ENCODE assay signal across 15 cellular contexts in the genomic region with DNA sequence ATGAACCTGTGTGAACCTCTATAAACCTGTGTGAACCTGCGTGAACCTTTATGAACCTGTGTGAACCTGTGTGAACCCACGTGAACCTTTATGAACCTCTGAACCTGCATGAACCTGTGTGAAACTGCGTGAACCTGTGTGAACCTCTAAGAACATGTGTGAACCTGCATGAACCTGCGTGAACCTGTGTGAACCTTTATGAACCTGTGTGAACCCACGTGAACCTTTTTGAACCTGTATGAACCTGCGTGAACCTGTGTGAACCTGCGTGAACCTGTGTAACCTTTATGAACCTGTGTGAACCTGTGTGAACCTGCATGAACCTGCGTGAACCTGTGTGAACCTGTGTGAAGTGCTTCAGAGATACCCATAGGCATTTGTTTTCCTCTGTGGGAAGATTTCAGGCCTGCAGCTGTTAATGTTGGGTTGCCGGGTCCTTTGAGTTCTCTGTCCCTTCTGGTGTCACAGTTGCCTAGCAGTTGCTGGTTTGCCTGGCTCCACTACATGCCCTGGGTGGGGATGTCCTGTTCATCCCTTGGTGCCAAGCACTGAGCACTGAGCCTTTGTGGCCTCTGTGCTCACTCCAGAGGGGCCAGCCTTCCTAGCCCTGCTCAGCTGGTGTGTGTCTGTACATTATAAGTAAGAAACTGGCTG.
DNase-seq lines count a peak whose midpoint lies in the region; ATAC-seq, FAIRE-seq and TF ChIP-seq lines count a peak whose summit lies in the region.
"Had no signal": no experiment of that assay in that cellular context is flagged by ENCODE, and none has a peak within 500 bp of the region (broad histone marks: within the 10 kb centered on the region; RNA-seq: fewer than 3 reads in every experiment).

No MANE protein-coding gene starts in this region.

- H4K91ac ChIP-seq in H1 (replicated peaks; ENCODE audit: insufficient read length, low read length), result no peak overlapping the region

- TF ChIP-seq CTCF in Panc1 (IDR thresholded peaks at IDR 0.05) (no peak), H1 (IDR thresholded peaks at IDR 0.05; ENCODE audit: control extremely low read depth in 1 of 3, insufficient read depth in 1 of 3, low read depth in 1 of 3, low read length in 3 of 3) (no peak), nephron progenitor cell (IDR thresholded peaks at IDR 0.05) (no peak), BE2C (IDR thresholded peaks at IDR 0.05; ENCODE audit: low read depth, low read length) (no peak)

- H2BK5ac ChIP-seq in H1 (ENCODE audit: low read depth, low read length), result peak overlapping the region; percentile 24; the same call in 1 of the 2 replicates

- no peak overlapping the region for H2BK15ac ChIP-seq in H1 (ENCODE audit: low read length)

- ATAC-seq in Panc1, result no peak
- ATAC-seq in GM18858 (IDR thresholded peaks at IDR 0.05; ENCODE audit: unreplicated experiment), result no peak

- H3K4me1 Mint-ChIP-seq in nephron progenitor cell, result no peaks in the 10 kb centered on the region
- H3K4me1 Mint-ChIP-seq: CD8-positive, alpha-beta memory T cell; IgD-negative memory B cell had no signal

- no peak overlapping the region for H2BK120ac ChIP-seq in H1 (replicated peaks; ENCODE audit: low read depth, low read length)

- H3K27me3 ChIP-seq in Panc1 (ENCODE audit: control insufficient read depth, insufficient read depth, low read length), result no peaks in the 10 kb centered on the region
- H3K27me3 ChIP-seq in H1 (replicated peaks in 1 of 4; ENCODE audit: control insufficient read depth in 3 of 4, extremely low read depth in 1 of 4, insufficient read depth in 3 of 4, low read length in 3 of 4), result no peaks in the 10 kb centered on the region
- H3K27me3 ChIP-seq in BE2C, result no peaks in the 10 kb centered on the region
- H3K27me3 ChIP-seq: BLaER1 had no signal

- POLR2A ChIA-PET in Panc1 (lab: Charles Lee), result no interaction called here
- POLR2A ChIA-PET in H1 (lab: Charles Lee; ENCODE audit: partially characterized antibody), result no interaction called here

- intact Hi-C loops in Panc1 (cut with micrococcal nuclease; ENCODE audit: unreplicated experiment), result no loop called here

- CTCF ChIA-PET in Panc1 (lab: Charles Lee) (no interaction called here), H1 (lab: Charles Lee; ENCODE audit: partially characterized antibody) (no interaction called here)

- in situ Hi-C loops in Panc1 (cut with HindIII; ENCODE audit: low pct_unique_long_range_greater_than_20kb, low sequenced_read_pairs), result no loop called here

- no peaks in the 10 kb centered on the region; the same call in 1 of the 2 replicates for H3K36me3 ChIP-seq in Panc1 (ENCODE audit: control insufficient read depth, insufficient read depth, low read length)
- peaks cover 0 to 24% (median 12%) of the 10 kb centered on the region in 4 experiments; a peak in 7 of 8 replicates for H3K36me3 ChIP-seq in H1 (ENCODE audit: control insufficient read depth in 2 of 4, insufficient read depth in 4 of 4, low read length in 3 of 4)
- no peaks in the 10 kb centered on the region for H3K36me3 ChIP-seq in BE2C
- H3K36me3 ChIP-seq: BLaER1 had no signal

- no peaks in the 10 kb centered on the region for H3K9me3 Mint-ChIP-seq in nephron progenitor cell
- H3K9me3 Mint-ChIP-seq: HFFc6 had no signal

- H3K79me2 ChIP-seq in H1 (ENCODE audit: control insufficient read depth in 1 of 2, insufficient read depth in 2 of 2, low read length in 2 of 2), result no peaks in the 10 kb centered on the region; a peak in 1 of 4 replicates

- DNase-seq in DMS53 (lab: John Stamatoyannopoulos, UW) (peak; percentile 5), DMS53 treated with DMSO at 0.1 percent for 48 hours (lab: John Stamatoyannopoulos, UW; ENCODE audit: unreplicated experiment) (no peak), Panc1 (ENCODE audit: low read depth, low spot score) (no peak), H1 (ENCODE audit: low read depth in 1 of 2, low spot score in 2 of 2) (no peak), nephron progenitor cell (no peak), islet precursor cell (no peak), BE2C (no peak)
- DNase-seq: Caco-2; CD8-positive, alpha-beta memory T cell; H7; HFFc6 had no signal

- H4K8ac ChIP-seq in H1 (ENCODE audit: extremely low read depth, insufficient read depth, low read length), result no peak overlapping the region; the same call in 1 of the 2 replicates

- H3K27me3 Mint-ChIP-seq in nephron progenitor cell (ENCODE audit: low read depth, poor library complexity), result no peaks in the 10 kb centered on the region
- H3K27me3 Mint-ChIP-seq: CD8-positive, alpha-beta memory T cell; IgD-negative memory B cell had no signal

- H3K36me3 Mint-ChIP-seq in nephron progenitor cell (ENCODE audit: low read depth), result peaks cover 62% of the 10 kb centered on the region
- H3K36me3 Mint-ChIP-seq: CD8-positive, alpha-beta memory T cell; IgD-negative memory B cell had no signal

- H2AK5ac ChIP-seq in H1 (ENCODE audit: low read depth, low read length), result no peak overlapping the region

- H2BK12ac ChIP-seq in H1 (ENCODE audit: low read depth, low read length), result no peak overlapping the region

- H3K9me3 ChIP-seq in Panc1 (ENCODE audit: control insufficient read depth, insufficient read depth, low read depth, low read length), result no peaks in the 10 kb centered on the region
- no peaks in the 10 kb centered on the region for H3K9me3 ChIP-seq in H1 (ENCODE audit: insufficient read depth in 2 of 2, low read depth in 1 of 2, low read length in 1 of 2)
- H3K9me3 ChIP-seq in BE2C, result no peaks in the 10 kb centered on the region
- H3K9me3 ChIP-seq: Caco-2 had no signal

- H3K4me2 ChIP-seq in H1 (ENCODE audit: insufficient read depth in 1 of 2, low read depth in 2 of 2, low read length in 2 of 2), result no peak overlapping the region
- H3K4me2 ChIP-seq: BLaER1 had no signal

- FAIRE-seq in H1 (lab: Jason Lieb, UNC), result no peak

- H3K9ac ChIP-seq in H1 (replicated peaks in 1 of 4; ENCODE audit: extremely low read depth in 1 of 4, low read depth in 3 of 4, low read length in 3 of 4), result no peak overlapping the region
- H3K9ac ChIP-seq: BLaER1 had no signal

- H3K14ac ChIP-seq in H1 (ENCODE audit: insufficient read length), result no peak overlapping the region

- TF ChIP-seq EP300 in H1 (IDR thresholded peaks at IDR 0.05; ENCODE audit: borderline replicate concordance in 1 of 2, low read depth in 2 of 2, low read length in 2 of 2), result no peak

- no peak overlapping the region for H3K18ac ChIP-seq in H1 (ENCODE audit: extremely low read depth, low read length)

- H3K4ac ChIP-seq in H1 (replicated peaks; ENCODE audit: insufficient read length, low read depth, low read length), result no peak overlapping the region

- H3K27ac ChIP-seq in Panc1 (ENCODE audit: low read length) (no peak overlapping the region), H1 (ENCODE audit: low read depth, low read length) (no peak overlapping the region)
- H3K27ac ChIP-seq: 22Rv1, BLaER1 had no signal

- H3K4me1 ChIP-seq in Panc1 (ENCODE audit: control insufficient read depth, insufficient read depth, low read length) (no peaks in the 10 kb centered on the region), H1 (replicated peaks in 1 of 4; ENCODE audit: control insufficient read depth in 3 of 4, insufficient read depth in 4 of 4, low read length in 3 of 4) (0 out of 7 replicates have a peak, but pooled peaks cover 0 to 2% (median 0%) of the 10 kb centered on the region in 4 experiments), BE2C (no peaks in the 10 kb centered on the region)
- H3K4me1 ChIP-seq: BLaER1, Caco-2 had no signal

- no peak overlapping the region for H3K4me3 Mint-ChIP-seq in nephron progenitor cell
- H3K4me3 Mint-ChIP-seq: CD8-positive, alpha-beta memory T cell; HFFc6; IgD-negative memory B cell had no signal

- TF ChIP-seq POLR2A in H1 (IDR thresholded peaks at IDR 0.05; ENCODE audit: control extremely low read depth in 1 of 2, low read depth in 2 of 2, low read length in 2 of 2), result no peak

- no peak overlapping the region for H2BK20ac ChIP-seq in H1 (ENCODE audit: low read length)

- H3K27ac Mint-ChIP-seq in nephron progenitor cell, result peak overlapping the region; percentile 42
- H3K27ac Mint-ChIP-seq: CD8-positive, alpha-beta memory T cell; HFFc6; IgD-negative memory B cell had no signal

- no peak overlapping the region for H3K56ac ChIP-seq in H1 (replicated peaks; ENCODE audit: insufficient read length, low read depth, low read length)

- BruUV-seq in Panc1 (replicated peaks; lab: Mats Ljungman, UMichigan), result TSS peak; percentile 24

- peaks cover 5 to 6% of the 10 kb centered on the region in 2 experiments for H4K20me1 ChIP-seq in H1 (replicated peaks in 1 of 2; ENCODE audit: control insufficient read depth in 1 of 2, insufficient read depth in 2 of 2, low read length in 2 of 2)
- H4K20me1 ChIP-seq: BLaER1 had no signal

- no peak overlapping the region for H4K5ac ChIP-seq in H1 (ENCODE audit: insufficient read length, low read depth, low read length)

- no peak for TF ChIP-seq RAD21 in H1 (IDR thresholded peaks at IDR 0.05 in 1 of 2, conservative IDR thresholded peaks at IDR 0.05 in 1 of 2; ENCODE audit: low read depth in 2 of 2, low read length in 2 of 2)

- H3K4me3 ChIP-seq in Panc1 (ENCODE audit: low read depth in 2 of 2, low read length in 2 of 2), result no peak overlapping the region
- H3K4me3 ChIP-seq in H1 (ENCODE audit: extremely low read depth in 1 of 4, insufficient read depth in 2 of 4, low read depth in 3 of 4, low read length in 4 of 4), result no peak overlapping the region
- no peak overlapping the region for H3K4me3 ChIP-seq in BE2C (ENCODE audit: low read depth, low read length)
- H3K4me3 ChIP-seq: BLaER1 had no signal

- no peaks in the 10 kb centered on the region for H3K23me2 ChIP-seq in H1 (ENCODE audit: low read depth, low read length)

- no peak overlapping the region for H3K23ac ChIP-seq in H1 (ENCODE audit: insufficient read length)

- no peak overlapping the region for H2AFZ ChIP-seq in H1 (ENCODE audit: low read length)

- 96% methylated on average over 9 of the region's 9 CpGs; no CpG with 5 or more reads in 1 of the 2 experiments for WGBS in H1 (ENCODE audit: extremely low coverage in 1 of 2, insufficient coverage in 1 of 2, insufficient read length in 1 of 2, insufficient replicate concordance in 2 of 2, low coverage in 1 of 2, low lambda C conversion rate in 2 of 2, missing lambda C conversion rate in 1 of 2), 2 experiments

- peaks cover 5% of the 10 kb centered on the region for H3K79me1 ChIP-seq in H1 (ENCODE audit: low read depth, low read length)

TF ChIP-seq in H1, 55 proteins besides CTCF, POLR2A, EP300 and RAD21:
- no peak for TF ChIP-seq TCF12 (IDR thresholded peaks at IDR 0.05; ENCODE audit: low read depth, low read length)
- no peak for TF ChIP-seq JUN (IDR thresholded peaks at IDR 0.05; ENCODE audit: low read depth, low read length)
- no peak for TF ChIP-seq POLR2AphosphoS5 (IDR thresholded peaks at IDR 0.05; ENCODE audit: low read depth, low read length)
- TF ChIP-seq MAFK (IDR thresholded peaks at IDR 0.05; ENCODE audit: low read depth, low read length), result no peak
